In genomic region chr14:91350483-91350812, GRCh38 we compare ENCODE assay signal across 9 cellular contexts.
DNase-seq lines count a peak whose midpoint lies in the region; ATAC-seq, FAIRE-seq and TF ChIP-seq lines count a peak whose summit lies in the region.
"Had no signal": no experiment of that assay in that cellular context is flagged by ENCODE, and none has a peak within 500 bp of the region (broad histone marks: within the 10 kb centered on the region; RNA-seq: fewer than 3 reads in every experiment).

No MANE protein-coding gene starts in this region.

- DNase-seq in activated naive CD4-positive, alpha-beta T cell treated with anti-CD3 and anti-CD28 coated beads for 36 hours, result no peak
- DNase-seq in activated naive CD4-positive, alpha-beta T cell (lab: John Stamatoyannopoulos, UW), result no peak
- no peak for DNase-seq in GM12878 (ENCODE audit: low read depth, low spot score)
- no peak for DNase-seq in foreskin melanocyte
- DNase-seq in LoVo (ENCODE audit: low spot score), result no peak
- DNase-seq in NAMALWA (ENCODE audit: low spot score), result no peak
- DNase-seq: NCI-H748 treated with DMSO at 0.1 percent for 48 hours had no signal

- ATAC-seq in HG03196 (IDR thresholded peaks at IDR 0.05; ENCODE audit: unreplicated experiment) (peak; percentile 4), GM12878 (peak; percentile 22)

- no peak for FAIRE-seq in GM12878 (lab: Jason Lieb, UNC)

- H3K4me1 Mint-ChIP-seq in activated naive CD4-positive, alpha-beta T cell treated with anti-CD3 and anti-CD28 coated beads for 36 hours (ENCODE audit: low read depth), result peaks cover 88% of the 10 kb centered on the region

- intact Hi-C loops in activated naive CD4-positive, alpha-beta T cell treated with anti-CD3 and anti-CD28 coated beads for 36 hours (cut with micrococcal nuclease), result loop anchor here (1.0 kb wide), 1 partner anchor 33 kb away; no protein-coding TSS in a partner anchor
- intact Hi-C loops in GM12878 (cut with micrococcal nuclease; ENCODE audit: unreplicated experiment), result no loop called here

- H4K20me1 ChIP-seq in GM12878 (ENCODE audit: control insufficient read depth, insufficient read depth), result no peaks in the 10 kb centered on the region; the same call in 1 of the 2 replicates

- SMC1A ChIA-PET in GM12878 (lab: Charles Lee; ENCODE audit: uncharacterized antibody, unreplicated experiment), result interaction anchor here (0.6 to 13.7 kb wide), 16 partner anchors 13 to 112 kb away, joined by 3 to 349 read pairs (median 7); partner anchors contain the start of gene CCDC88C

- H3K36me3 ChIP-seq in GM12878 (ENCODE audit: control insufficient read depth in 2 of 2, insufficient read depth in 2 of 2, low read length in 1 of 2), result peaks cover 19 to 22% of the 10 kb centered on the region in 2 experiments
- peaks cover 7% of the 10 kb centered on the region for H3K36me3 ChIP-seq in thymus (ENCODE audit: control insufficient read depth, insufficient read depth)

- TSS peak; percentile 35 for BruUV-seq in GM12878 (replicated peaks; lab: Mats Ljungman, UMichigan)

- WGBS in GM12878 (ENCODE audit: insufficient coverage, insufficient replicate concordance, low lambda C conversion rate, missing lambda C conversion rate), result 0% methylated on average over 1 of the region's 1 CpG
- 79% methylated on average over 1 of the region's 1 CpG for WGBS in thymus

- H3K36me3 Mint-ChIP-seq in activated naive CD4-positive, alpha-beta T cell treated with anti-CD3 and anti-CD28 coated beads for 36 hours (ENCODE audit: low read depth), result peaks cover 4% of the 10 kb centered on the region

- H3K27me3 ChIP-seq in GM12878 (replicated peaks in 1 of 2; ENCODE audit: control insufficient read depth in 2 of 2, insufficient read depth in 2 of 2, low read length in 1 of 2) (no peaks in the 10 kb centered on the region), thymus (ENCODE audit: control insufficient read depth, insufficient read depth) (no peaks in the 10 kb centered on the region)

- no peak for TF ChIP-seq RAD21 in GM12878 (IDR thresholded peaks at IDR 0.05; ENCODE audit: insufficient read depth, low read depth, low read length)

- H3K4me1 ChIP-seq in GM12878 (ENCODE audit: control insufficient read depth, insufficient read depth, low read length), result peaks cover 78% of the 10 kb centered on the region
- H3K4me1 ChIP-seq in thymus (ENCODE audit: control insufficient read depth, insufficient read depth, low read length), result peaks cover 18% of the 10 kb centered on the region

- CTCF ChIA-PET in activated naive CD4-positive, alpha-beta T cell treated with anti-CD3 and anti-CD28 coated beads for 36 hours (lab: Charles Lee), result interaction anchor here (0.8 to 8.5 kb wide), 12 partner anchors 10 to 173 kb away, joined by 3 to 68 read pairs (median 4); partner anchors contain the start of gene CCDC88C
- CTCF ChIA-PET in GM12878 (lab: Yijun Ruan, JAX), result interaction anchor here (1.1 to 6.1 kb wide), 8 partner anchors 13 to 65 kb away, joined by 3 to 69 read pairs (median 8); partner anchors contain the start of gene CCDC88C

- no peaks in the 10 kb centered on the region for H3K9me3 Mint-ChIP-seq in activated naive CD4-positive, alpha-beta T cell treated with anti-CD3 and anti-CD28 coated beads for 36 hours

- H3K9me3 ChIP-seq in GM12878 (replicated peaks; ENCODE audit: control insufficient read depth, insufficient read depth, low read length), result no peaks in the 10 kb centered on the region; the same call in 2 of the 3 replicates
- no peaks in the 10 kb centered on the region for H3K9me3 ChIP-seq in thymus (ENCODE audit: control insufficient read depth)

- H2AFZ ChIP-seq in GM12878 (ENCODE audit: control insufficient read depth, low read depth, low read length), result no peak overlapping the region

- RAD21 ChIA-PET in GM12878 (lab: Charles Lee; ENCODE audit: unreplicated experiment), result interaction anchor here (0.9 to 9.6 kb wide), 11 partner anchors 12 to 107 kb away, joined by 3 to 236 read pairs (median 22); partner anchors contain the start of gene CCDC88C

- no peak for TF ChIP-seq POLR2A in GM12878 (IDR thresholded peaks at IDR 0.05; ENCODE audit: low read depth, low read length)

- H3K4me3 ChIP-seq in GM12878 (peak overlapping the region; percentile 38), thymus (ENCODE audit: low read length) (no peak overlapping the region)

- peaks cover 87% of the 10 kb centered on the region for H3K79me2 ChIP-seq in GM12878 (ENCODE audit: control insufficient read depth, insufficient read depth, low read length)

- TF ChIP-seq CTCF in GM12878 (IDR thresholded peaks at IDR 0.05 in 2 of 3, conservative IDR thresholded peaks at IDR 0.05 in 1 of 3; ENCODE audit: control insufficient read depth in 2 of 3, extremely low read depth in 1 of 3, insufficient read depth in 1 of 3, low read depth in 3 of 3, low read length in 3 of 3), result no peak

- H3K9ac ChIP-seq in GM12878 (ENCODE audit: control insufficient read depth, insufficient read depth, low read length), result peak overlapping the region; percentile 81

- H3K4me2 ChIP-seq in GM12878 (ENCODE audit: control insufficient read depth, insufficient read depth), result peak overlapping the region; percentile 100

- H3K27ac Mint-ChIP-seq in activated naive CD4-positive, alpha-beta T cell treated with anti-CD3 and anti-CD28 coated beads for 36 hours, result peak overlapping the region; percentile 95

- POLR2A ChIA-PET in GM12878 (lab: Charles Lee), result interaction anchor here (0.9 to 9.6 kb wide), 13 partner anchors 10 to 64 kb away, joined by 3 to 140 read pairs (median 5); partner anchors contain the start of gene CCDC88C

- H3K4me3 Mint-ChIP-seq in activated naive CD4-positive, alpha-beta T cell treated with anti-CD3 and anti-CD28 coated beads for 36 hours, result peak overlapping the region; percentile 69

- TF ChIP-seq EP300 in GM12878 (IDR thresholded peaks at IDR 0.05; ENCODE audit: borderline replicate concordance in 1 of 2, control insufficient read depth in 1 of 2, low read depth in 2 of 2, low read length in 2 of 2), result no peak

- in situ Hi-C loops in GM12878 (cut with MboI), result loop anchor here (25.0 kb wide), 1 partner anchor 1412 kb away; no protein-coding TSS in a partner anchor

- peak overlapping the region; percentile 98 for H3K27ac ChIP-seq in GM12878 (ENCODE audit: control insufficient read depth, insufficient read depth)
- H3K27ac ChIP-seq in thymus (ENCODE audit: low read depth), result peak overlapping the region; percentile 25

- no peaks in the 10 kb centered on the region for H3K27me3 Mint-ChIP-seq in activated naive CD4-positive, alpha-beta T cell treated with anti-CD3 and anti-CD28 coated beads for 36 hours (ENCODE audit: low read depth)

TF ChIP-seq in GM12878, 131 proteins besides CTCF, POLR2A, EP300 and RAD21:
- no peak for TF ChIP-seq ASH2L (IDR thresholded peaks at IDR 0.05; ENCODE audit: borderline replicate concordance, low read depth)
- TF ChIP-seq ZNF687 (IDR thresholded peaks at IDR 0.05), result peak; percentile 18; the same call in 1 of the 2 replicates
